Comparison of ENCODE assay signal across 8 cellular contexts in genomic region chr19:18833849-18834643, GRCh38. TPM values are rescaled to one million over a fixed set of nuclear protein-coding genes. Genes with fewer than 3 reads are reported as not detected.
DNase-seq lines count a peak whose midpoint lies in the region; ATAC-seq and TF ChIP-seq lines count a peak whose summit lies in the region.

No MANE protein-coding gene starts in this region.

- CTCF ChIA-PET in PC-9 (lab: Charles Lee) = interaction anchor here (0.6 kb wide), 2 partner anchors 56 to 275 kb away, joined by 3 to 4 read pairs; no protein-coding TSS in a partner anchor

- peaks cover 66% of the 10 kb centered on the region for H4K20me1 ChIP-seq in PC-9 (ENCODE audit: insufficient read depth)

- no peak overlapping the region for H2AFZ ChIP-seq in PC-9

- H3K27me3 Mint-ChIP-seq in activated CD4-positive, alpha-beta T cell treated with anti-CD3 and anti-CD28 coated beads, Interleukin-2, amount 10 ng/mL, durations not matched to agents 24 days and 14 days = no peaks in the 10 kb centered on the region

- H3K4me2 ChIP-seq in PC-9 = peak overlapping the region; percentile 100

- ATAC-seq in esophagus mucosa = peak; percentile 70
- no peak for ATAC-seq in GM19395 (IDR thresholded peaks at IDR 0.05; ENCODE audit: unreplicated experiment)
- no peak for ATAC-seq in GM18502 (IDR thresholded peaks at IDR 0.05; ENCODE audit: poor library complexity, unreplicated experiment)

- H3K9me3 ChIP-seq in PC-9 (ENCODE audit: insufficient read depth, low read depth) = no peaks in the 10 kb centered on the region
- no peaks in the 10 kb centered on the region for H3K9me3 ChIP-seq in prostate gland

- H3K27me3 ChIP-seq in PC-9 (ENCODE audit: insufficient read depth, low read depth) (no peaks in the 10 kb centered on the region), prostate gland (replicated peaks; ENCODE audit: insufficient read depth) (no peaks in the 10 kb centered on the region)

- peak overlapping the region; percentile 98 for H3K4me3 Mint-ChIP-seq in activated CD4-positive, alpha-beta T cell treated with anti-CD3 and anti-CD28 coated beads, Interleukin-2, amount 10 ng/mL, durations not matched to agents 24 days and 14 days

- peaks cover 68% of the 10 kb centered on the region for H3K79me2 ChIP-seq in PC-9 (ENCODE audit: low read depth)

- TF ChIP-seq CTCF in PC-9 (conservative IDR thresholded peaks at IDR 0.05) = no peak
- no peak for TF ChIP-seq CTCF in prostate gland (IDR thresholded peaks at IDR 0.05)

- no peaks in the 10 kb centered on the region for H3K9me3 Mint-ChIP-seq in activated CD4-positive, alpha-beta T cell treated with anti-CD3 and anti-CD28 coated beads, Interleukin-2, amount 10 ng/mL, durations not matched to agents 24 days and 14 days

- WGBS in prostate gland = 12% methylated on average over 18 of the region's 18 CpGs

- H3K9me2 ChIP-seq in PC-9 (ENCODE audit: insufficient read depth) = no peaks in the 10 kb centered on the region

- DNase-seq in activated CD4-positive, alpha-beta T cell treated with anti-CD3 and anti-CD28 coated beads, Interleukin-2, amount 10 ng/mL, durations not matched to agents 24 days and 14 days = no peak
- no peak for DNase-seq in activated CD4-positive, alpha-beta T cell treated with anti-CD3 and anti-CD28 coated beads, Interleukin-2, amount 50 U/mL, for 48 hours
- DNase-seq in PC-9 (peak in 1 of 2 experiments; percentile 64), prostate gland (ENCODE audit: low spot score) (peak; percentile 36)
- DNase-seq in activated CD4-positive, CD25-positive, alpha-beta regulatory T cell treated with anti-CD3 and anti-CD28 coated beads, Interleukin-2, amount 50 U/mL, for 72 hours = no peak

- intact Hi-C loops in activated CD4-positive, alpha-beta T cell treated with anti-CD3 and anti-CD28 coated beads, Interleukin-2, amount 10 ng/mL, durations not matched to agents 24 days and 14 days (cut with micrococcal nuclease) = loop anchor here (5.0 kb wide), 1 partner anchor 198 kb away; the partner anchor contains the start of genes ARMC6 and SUGP2
- intact Hi-C loops in PC-9 (cut with micrococcal nuclease; ENCODE audit: unreplicated experiment) (loop anchor here (1.0 to 5.0 kb wide), 3 partner anchors 70 to 247 kb away; partner anchors contain the start of gene REX1BD), prostate gland (cut with DNase I) (no loop called here)

- peaks cover 34% of the 10 kb centered on the region for H3K36me3 ChIP-seq in PC-9 (ENCODE audit: low read depth)
- no peaks in the 10 kb centered on the region for H3K36me3 ChIP-seq in prostate gland

- peak overlapping the region; percentile 32 for H3K27ac Mint-ChIP-seq in activated CD4-positive, alpha-beta T cell treated with anti-CD3 and anti-CD28 coated beads, Interleukin-2, amount 10 ng/mL, durations not matched to agents 24 days and 14 days

- peaks cover 8% of the 10 kb centered on the region; the same call in 1 of the 2 replicates for H3F3A ChIP-seq in PC-9 (ENCODE audit: insufficient read depth, low read depth)

- H3K4me3 ChIP-seq in PC-9 = peak overlapping the region; percentile 95
- peak overlapping the region; percentile 67 to 82 for H3K4me3 ChIP-seq in prostate gland

- H3K4me1 ChIP-seq in PC-9 (replicated peaks; ENCODE audit: insufficient read depth) (peaks cover 22% of the 10 kb centered on the region), prostate gland (replicated peaks) (no peaks in the 10 kb centered on the region)

- BruUV-seq in PC-9 (replicated peaks; lab: Mats Ljungman, UMichigan) = no TSS peak

- peak; percentile 43 for TF ChIP-seq POLR2A in prostate gland (IDR thresholded peaks at IDR 0.05)

- peaks cover 49% of the 10 kb centered on the region for H3K4me1 Mint-ChIP-seq in activated CD4-positive, alpha-beta T cell treated with anti-CD3 and anti-CD28 coated beads, Interleukin-2, amount 10 ng/mL, durations not matched to agents 24 days and 14 days

- peaks cover 42% of the 10 kb centered on the region for H3K36me3 Mint-ChIP-seq in activated CD4-positive, alpha-beta T cell treated with anti-CD3 and anti-CD28 coated beads, Interleukin-2, amount 10 ng/mL, durations not matched to agents 24 days and 14 days (ENCODE audit: low read depth)

- POLR2A ChIA-PET in PC-9 (lab: Charles Lee; ENCODE audit: unreplicated experiment) = interaction anchor here (0.6 to 0.7 kb wide), 3 partner anchors 62 to 529 kb away, joined by 4 to 9 read pairs (median 5); no protein-coding TSS in a partner anchor

- H3K27ac ChIP-seq in PC-9 (peak overlapping the region; percentile 3; the same call in 1 of the 2 replicates), prostate gland (peak overlapping the region; percentile 80 to 91)

RNA-seq across cellular contexts. Expression of gene UPF1, which starts 2.3 kb away (rescaled TPM):
- 97.6 and 110 TPM in 2 replicates for total RNA-seq in activated CD4-positive, alpha-beta T cell treated with anti-CD3 and anti-CD28 coated beads, Interleukin-2, amount 10 ng/mL, durations not matched to agents 24 days and 14 days
- 78.8 and 93.0 TPM in 2 replicates for total RNA-seq in PC-9 (2021)
- total RNA-seq in esophagus mucosa = 38.4 TPM
- 100 to 1,000 TPM; 105 to 171 TPM for total RNA-seq in prostate gland

RNA-seq across cellular contexts. Expression of gene COMP, which starts 42.9 kb away (rescaled TPM):
- not detected in 2 replicates for total RNA-seq in activated CD4-positive, alpha-beta T cell treated with anti-CD3 and anti-CD28 coated beads, Interleukin-2, amount 10 ng/mL, durations not matched to agents 24 days and 14 days
- total RNA-seq in PC-9 (2021) = not detected in 2 replicates
- total RNA-seq in esophagus mucosa = 0.16 TPM
- 1 to 10 TPM in 1 of 2 donors, under 1 TPM in 1; 0.09 to 2.0 TPM for total RNA-seq in prostate gland
